ENCODE assay signal across 22 cellular contexts in the genomic region with DNA sequence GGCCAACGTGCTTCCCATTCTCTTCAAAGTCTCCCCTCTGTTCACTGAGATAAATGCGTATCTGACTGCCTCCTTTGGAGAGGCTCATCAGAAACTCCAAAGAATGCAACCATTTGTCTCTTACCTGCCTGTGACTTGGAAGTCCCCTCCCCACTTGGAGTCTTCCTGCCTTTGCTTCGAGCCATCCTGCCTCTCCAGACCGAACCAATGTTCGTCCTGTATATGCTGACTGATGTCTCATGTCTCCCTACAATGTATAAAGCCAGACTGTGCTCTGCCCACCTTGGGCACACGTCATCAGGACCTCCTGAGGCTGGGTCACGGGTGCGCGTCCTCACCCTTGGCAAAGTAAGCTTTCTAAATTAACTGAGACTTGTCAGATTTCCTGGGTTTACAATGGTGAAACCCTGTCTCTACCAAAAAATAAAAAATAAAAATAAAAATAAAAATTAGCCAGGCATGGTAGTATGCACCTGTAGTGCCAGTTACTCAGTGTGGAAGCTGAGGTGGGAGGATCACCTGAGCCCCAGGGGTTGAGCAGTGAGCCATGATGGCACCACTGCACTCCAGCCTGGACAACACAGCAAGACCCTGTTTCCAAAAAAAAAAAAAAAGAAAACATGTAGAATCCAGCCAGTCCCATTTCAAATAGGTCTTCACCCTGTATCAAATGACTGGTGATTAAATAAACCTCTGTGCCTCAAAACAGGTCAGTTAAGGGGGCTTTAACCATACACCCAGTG. TPM values are rescaled to one million over a fixed set of nuclear protein-coding genes. Genes with fewer than 3 reads are reported as not detected.
A peak's percentile ranks its signal among the peaks of the same experiment; 100 is the strongest.
DNase-seq lines count a peak whose midpoint lies in the region; FAIRE-seq and TF ChIP-seq lines count a peak whose summit lies in the region.
"Had no signal": no experiment of that assay in that cellular context is flagged by ENCODE, and none has a peak within 500 bp of the region (broad histone marks: within the 10 kb centered on the region; RNA-seq: fewer than 3 reads in every experiment).

No MANE protein-coding gene starts in this region.

- H2AFZ ChIP-seq in smooth muscle cell (ENCODE audit: low read depth), result no peak overlapping the region

- TF ChIP-seq CTCF in RWPE1 (conservative IDR thresholded peaks at IDR 0.05; ENCODE audit: low read depth) (no peak), endothelial cell (IDR thresholded peaks at IDR 0.05; ENCODE audit: unreplicated experiment) (no peak), smooth muscle cell (IDR thresholded peaks at IDR 0.05; ENCODE audit: borderline replicate concordance, insufficient read depth, poor library complexity, severe bottlenecking) (no peak)

- H3K9ac ChIP-seq in smooth muscle cell (ENCODE audit: low read depth), result no peak overlapping the region

- H3K4me1 Mint-ChIP-seq in endothelial cell (ENCODE audit: unreplicated experiment), result peaks cover 18% of the 10 kb centered on the region

- H3F3A ChIP-seq in smooth muscle cell (ENCODE audit: low read depth), result peaks cover 22% of the 10 kb centered on the region

- no peak overlapping the region for H3K4me2 ChIP-seq in smooth muscle cell

- H3K27ac ChIP-seq in RWPE1 (peak overlapping the region; percentile 83), smooth muscle cell (ENCODE audit: low read depth) (peak overlapping the region; percentile 50)

- no peaks in the 10 kb centered on the region for H3K9me3 ChIP-seq in smooth muscle cell (replicated peaks; ENCODE audit: low read depth)
- H3K9me3 ChIP-seq: Caco-2, MG63 had no signal

- no peaks in the 10 kb centered on the region for H3K36me3 Mint-ChIP-seq in endothelial cell (ENCODE audit: low read depth, unreplicated experiment)

- H3K27me3 Mint-ChIP-seq in endothelial cell (ENCODE audit: unreplicated experiment), result no peaks in the 10 kb centered on the region
- H3K27me3 Mint-ChIP-seq: T-helper 17 cell had no signal

- H3K36me3 ChIP-seq in smooth muscle cell (ENCODE audit: low read depth), result no peaks in the 10 kb centered on the region

- H3K9me3 Mint-ChIP-seq in endothelial cell (ENCODE audit: unreplicated experiment), result no peaks in the 10 kb centered on the region

- peak overlapping the region; percentile 27 for H3K27ac Mint-ChIP-seq in endothelial cell (ENCODE audit: unreplicated experiment)

- CTCF ChIA-PET in RWPE1 (lab: Yijun Ruan, JAX), result interaction anchor here (0.6 kb wide), 1 partner anchor 320 kb away, joined by 3 read pairs; no protein-coding TSS in a partner anchor

- H4K20me1 ChIP-seq in smooth muscle cell (ENCODE audit: low read depth), result peaks cover 98% of the 10 kb centered on the region

- no peak overlapping the region for H3K4me3 ChIP-seq in smooth muscle cell
- H3K4me3 ChIP-seq: GM12878, MG63 had no signal

- H3K27me3 ChIP-seq in smooth muscle cell (ENCODE audit: low read depth), result no peaks in the 10 kb centered on the region
- H3K27me3 ChIP-seq: MG63 had no signal

- H3K4me3 Mint-ChIP-seq in endothelial cell (ENCODE audit: unreplicated experiment), result no peak overlapping the region
- H3K4me3 Mint-ChIP-seq: T-helper 17 cell had no signal

- FAIRE-seq in GM12891 (lab: Jason Lieb, UNC), result peak; percentile 41
- FAIRE-seq: GM12878, GM18507, H1 had no signal

- POLR2A ChIA-PET in RWPE1 (lab: Yijun Ruan, JAX; ENCODE audit: low non-redundant PET), result no interaction called here

- peaks cover 96% of the 10 kb centered on the region for H3K79me2 ChIP-seq in smooth muscle cell (ENCODE audit: low read depth)

- no peaks in the 10 kb centered on the region for H3K4me1 ChIP-seq in smooth muscle cell (ENCODE audit: low read depth)

- WGBS in smooth muscle cell (ENCODE audit: low lambda C conversion rate), result 68% methylated on average over 9 of the region's 9 CpGs

- TF ChIP-seq POLR2A in GM12891 (IDR thresholded peaks at IDR 0.05; ENCODE audit: low read depth, low read length), result no peak

- no peak for DNase-seq in GM12891 (ENCODE audit: insufficient read length, low spot score)
- DNase-seq in RWPE1 (ENCODE audit: low spot score), result no peak
- DNase-seq in endothelial cell (ENCODE audit: low spot score), result no peak
- DNase-seq in smooth muscle cell (lab: John Stamatoyannopoulos, UW; ENCODE audit: unreplicated experiment), result no peak
- DNase-seq in NCI-H2227 treated with DMSO at 0.1 percent for 48 hours (lab: John Stamatoyannopoulos, UW), result no peak
- no peak for DNase-seq in SHP77 (lab: John Stamatoyannopoulos, UW)
- no peak for DNase-seq in NCI-H510A treated with DMSO at 0.1 percent for 48 hours (lab: John Stamatoyannopoulos, UW)
- DNase-seq: Caco-2, EL, IMR-90, Kasumi-1, MG63, NCI-H1092, NCI-H146, NCI-H2081 treated with DMSO at 0.1 percent for 48 hours, NCI-H510A, NCI-H82, RPMI8226, T-helper 17 cell had no signal

TF ChIP-seq in GM12891, 5 proteins besides CTCF, POLR2A, EP300 and RAD21:
- TF ChIP-seq TAF1 (IDR thresholded peaks at IDR 0.05; ENCODE audit: low read depth, low read length), result no peak
- TF ChIP-seq PAX5 (IDR thresholded peaks at IDR 0.05; ENCODE audit: insufficient read depth, low read length, severe bottlenecking), result no peak
- TF ChIP-seq SPI1 (IDR thresholded peaks at IDR 0.05; ENCODE audit: low read depth, low read length), result no peak
- TF ChIP-seq POLR2AphosphoS5 (IDR thresholded peaks at IDR 0.05; ENCODE audit: low read depth, low read length), result no peak
- TF ChIP-seq POU2F2 (IDR thresholded peaks at IDR 0.05; ENCODE audit: low read depth, low read length), result no peak
TF ChIP-seq in GM12891: peak in this region for 0.

RNA-seq across cellular contexts. Expression of a gene that starts 29.0 kb away (rescaled TPM):
- polyA plus RNA-seq in GM12891 (2012; ENCODE audit: low read depth, missing spikeins), result 212 TPM
- 364 TPM for total RNA-seq in endothelial cell (ENCODE audit: unreplicated experiment)
- 504 and 559 TPM in 2 replicates for total RNA-seq in smooth muscle cell
- 545 and 601 TPM in 2 replicates for polyA plus RNA-seq in smooth muscle cell

RNA-seq across cellular contexts. Expression of a gene that starts 29.2 kb away (rescaled TPM):
- polyA plus RNA-seq in GM12891 (2012; ENCODE audit: low read depth, missing spikeins), result 190 TPM
- total RNA-seq in endothelial cell (ENCODE audit: unreplicated experiment) (487 TPM), smooth muscle cell (443 and 523 TPM in 2 replicates)
- polyA plus RNA-seq in smooth muscle cell, result 314 and 344 TPM in 2 replicates
